In genomic region chr9:17783227-17783626, GRCh38 we compare ENCODE assay signal across 26 cellular contexts.
"Had no signal": no experiment of that assay in that cellular context is flagged by ENCODE, and none has a peak within 500 bp of the region (broad histone marks: within the 10 kb centered on the region; RNA-seq: fewer than 3 reads in every experiment).

No MANE protein-coding gene starts in this region.

- H3K36me3 ChIP-seq: breast epithelium, SJCRH30 had no signal

- H3K9me2 ChIP-seq: SK-N-SH had no signal

- H3K27ac ChIP-seq: breast epithelium, RWPE1, SJCRH30, VCaP had no signal

- H3K9me3 ChIP-seq: breast epithelium, SJCRH30, SK-N-SH had no signal

- H3K4me3 Mint-ChIP-seq: activated CD4-positive, alpha-beta memory T cell treated with anti-CD3 and anti-CD28 coated beads, Interleukin-2, amount 10 ng/mL, durations not matched to agents 7 days and 5 days; activated naive CD4-positive, alpha-beta T cell treated with anti-CD3 and anti-CD28 coated beads, Interleukin-2, amount 10 ng/mL, durations not matched to agents 7 days and 5 days; activated naive CD8-positive, alpha-beta T cell treated with anti-CD3 and anti-CD28 coated beads for 36 hours; activated T-cell treated with anti-CD3 and anti-CD28 coated beads, Interleukin-2, amount 50 U/mL, for 72 hours had no signal

- ATAC-seq: activated T-cell treated with anti-CD3 and anti-CD28 coated beads, Interleukin-2, amount 50 U/mL, for 72 hours; Panc1 had no signal

- H3K36me3 Mint-ChIP-seq: activated naive CD4-positive, alpha-beta T cell treated with anti-CD3 and anti-CD28 coated beads, Interleukin-2, amount 10 ng/mL, durations not matched to agents 7 days and 5 days; activated naive CD8-positive, alpha-beta T cell treated with anti-CD3 and anti-CD28 coated beads for 36 hours had no signal

- H3K27me3 Mint-ChIP-seq: activated CD4-positive, alpha-beta memory T cell treated with anti-CD3 and anti-CD28 coated beads, Interleukin-2, amount 10 ng/mL, durations not matched to agents 7 days and 5 days; activated naive CD4-positive, alpha-beta T cell treated with anti-CD3 and anti-CD28 coated beads, Interleukin-2, amount 10 ng/mL, durations not matched to agents 7 days and 5 days had no signal

- DNase-seq: activated CD4-positive, alpha-beta memory T cell treated with anti-CD3 and anti-CD28 coated beads, Interleukin-2, amount 10 ng/mL, durations not matched to agents 7 days and 5 days; activated CD4-positive, alpha-beta T cell treated with anti-CD3 and anti-CD28 coated beads, Interleukin-2, amount 50 U/mL, for 1 hour; activated CD4-positive, CD25-positive, alpha-beta regulatory T cell; activated gamma-delta T cell treated with Interleukin-2 at 50 U/mL for 16 hours; activated naive CD4-positive, alpha-beta T cell treated with anti-CD3 and anti-CD28 coated beads, Interleukin-2, amount 10 ng/mL, durations not matched to agents 7 days and 5 days; activated naive CD8-positive, alpha-beta T cell treated with anti-CD3 and anti-CD28 coated beads for 36 hours; activated T-cell treated with anti-CD3 and anti-CD28 coated beads, Interleukin-2, amount 50 U/mL, for 72 hours; KBM-7; NCI-H1092; NCI-H1417; NCI-H1930; NCI-H2171; NCI-H2227 treated with DMSO at 0.1 percent for 48 hours; NCI-H446 treated with DMSO at 0.1 percent for 48 hours; NCI-H524 treated with DMSO at 0.1 percent for 48 hours; NCI-H748 treated with DMSO at 0.1 percent for 48 hours; OCI-M1; Right ventricle myocardium superior; SJCRH30; SK-N-SH; T-helper 1 cell had no signal

- H3K27ac Mint-ChIP-seq: activated CD4-positive, alpha-beta memory T cell treated with anti-CD3 and anti-CD28 coated beads, Interleukin-2, amount 10 ng/mL, durations not matched to agents 7 days and 5 days; activated naive CD4-positive, alpha-beta T cell treated with anti-CD3 and anti-CD28 coated beads, Interleukin-2, amount 10 ng/mL, durations not matched to agents 7 days and 5 days; activated naive CD8-positive, alpha-beta T cell treated with anti-CD3 and anti-CD28 coated beads for 36 hours; activated T-cell treated with anti-CD3 and anti-CD28 coated beads, Interleukin-2, amount 50 U/mL, for 72 hours; activated T-helper 2 cell treated with anti-CD3 and anti-CD28 coated beads, Interferon-gamma antibody, Interleukin-2, Interleukin-4, amounts not matched to agents 10 μg/mL and 5 μg/mL and 100 μg/mL, durations not matched to agents 14 hours and 24 hours and 36 hours had no signal

- H3K4me1 ChIP-seq: breast epithelium, SJCRH30 had no signal

- H3K4me2 ChIP-seq: SK-N-SH had no signal

- H3K4me3 ChIP-seq: breast epithelium, SJCRH30 had no signal

- H3K27me3 ChIP-seq: breast epithelium, SJCRH30 had no signal

- H3K4me1 Mint-ChIP-seq: activated CD4-positive, alpha-beta memory T cell treated with anti-CD3 and anti-CD28 coated beads, Interleukin-2, amount 10 ng/mL, durations not matched to agents 7 days and 5 days; activated naive CD4-positive, alpha-beta T cell treated with anti-CD3 and anti-CD28 coated beads, Interleukin-2, amount 10 ng/mL, durations not matched to agents 7 days and 5 days; activated naive CD8-positive, alpha-beta T cell treated with anti-CD3 and anti-CD28 coated beads for 36 hours had no signal

- H3K9me3 Mint-ChIP-seq: activated CD4-positive, alpha-beta memory T cell treated with anti-CD3 and anti-CD28 coated beads, Interleukin-2, amount 10 ng/mL, durations not matched to agents 7 days and 5 days; activated T-helper 2 cell treated with anti-CD3 and anti-CD28 coated beads, Interferon-gamma antibody, Interleukin-2, Interleukin-4, amounts not matched to agents 10 μg/mL and 5 μg/mL and 100 μg/mL, durations not matched to agents 14 hours and 24 hours and 36 hours had no signal
